Comparison of ENCODE assay signal across 22 cellular contexts in genomic region chr1:45536886-45537285, GRCh38. TPM values are rescaled to one million over a fixed set of nuclear protein-coding genes. Genes with fewer than 3 reads are reported as not detected.
"Had no signal": no experiment of that assay in that cellular context is flagged by ENCODE, and none has a peak within 500 bp of the region (broad histone marks: within the 10 kb centered on the region; RNA-seq: fewer than 3 reads in every experiment).

No MANE protein-coding gene starts in this region.

- H3K27me3 ChIP-seq: sigmoid colon, testis, upper lobe of left lung had no signal

- H3K4me1 ChIP-seq: sigmoid colon, testis, upper lobe of left lung had no signal

- H3K27me3 Mint-ChIP-seq: naive B cell; stimulated activated memory B cell treated with anti-CD40 and anti-IgM and Interleukin-4, amounts not matched to agents 10 μg/mL and 1 μg/mL and 100 μg/mL, for 72 hours had no signal

- H3K4me2 ChIP-seq: smooth muscle cell had no signal

- H3K4me3 Mint-ChIP-seq: activated CD8-positive, alpha-beta T cell treated with anti-CD3 and anti-CD28 coated beads, Interleukin-2, amount 10 ng/mL, durations not matched to agents 7 days and 5 days; activated naive CD8-positive, alpha-beta T cell treated with anti-CD3 and anti-CD28 coated beads, Interleukin-2, amount 50 U/mL, for 24 hours; activated T-helper 1 cell treated with anti-CD3 and anti-CD28 coated beads, Interleukin-12 subunit alpha, Interleukin-12 subunit beta, Interleukin-2, Interleukin-4 antibody, amounts not matched to agents 30 ng/mL and 10 ng/mL and 1 ng/mL, durations not matched to agents 14 hours and 24 hours and 36 hours; naive B cell; neural crest cell; stimulated activated memory B cell treated with anti-CD40 and anti-IgM and Interleukin-4, amounts not matched to agents 10 μg/mL and 1 μg/mL and 100 μg/mL, for 72 hours had no signal

- H3K9me3 ChIP-seq: sigmoid colon, testis, upper lobe of left lung had no signal

- H3K4me1 Mint-ChIP-seq: neural crest cell had no signal

- H3K27ac Mint-ChIP-seq: activated CD8-positive, alpha-beta T cell treated with anti-CD3 and anti-CD28 coated beads, Interleukin-2, amount 10 ng/mL, durations not matched to agents 7 days and 5 days; activated T-helper 1 cell treated with anti-CD3 and anti-CD28 coated beads, Interleukin-12 subunit alpha, Interleukin-12 subunit beta, Interleukin-2, Interleukin-4 antibody, amounts not matched to agents 30 ng/mL and 10 ng/mL and 1 ng/mL, durations not matched to agents 14 hours and 24 hours and 36 hours; stimulated activated memory B cell treated with anti-CD40 and anti-IgM and Interleukin-4, amounts not matched to agents 10 μg/mL and 1 μg/mL and 100 μg/mL, for 72 hours had no signal

- H3K4me3 ChIP-seq: lung, sigmoid colon, smooth muscle cell, testis, upper lobe of left lung had no signal

- DNase-seq: activated CD4-positive, alpha-beta T cell treated with anti-CD3 and anti-CD28 coated beads for 1 hour; activated CD4-positive, alpha-beta T cell treated with anti-CD3 and anti-CD28 coated beads, Interleukin-2, amount 50 U/mL, for 1 hour; activated CD8-positive, alpha-beta T cell treated with anti-CD3 and anti-CD28 coated beads, Interleukin-2, amount 10 ng/mL, durations not matched to agents 7 days and 5 days; activated gamma-delta T cell; activated naive CD4-positive, alpha-beta T cell treated with anti-CD3 and anti-CD28 coated beads, Interleukin-2, amount 50 U/mL, for 16 hours; activated naive CD8-positive, alpha-beta T cell treated with anti-CD3 and anti-CD28 coated beads, Interleukin-2, amount 50 U/mL, for 24 hours; cortex of kidney; kidney; naive B cell; occipital lobe; sigmoid colon; stimulated activated CD4-positive, alpha-beta T cell treated with anti-CD3 and anti-CD28 coated beads, Interleukin-15, amount 100 ng/mL, for 24 hours; testis; upper lobe of left lung; WERI-Rb-1 had no signal

- H3K27ac ChIP-seq: sigmoid colon, testis, upper lobe of left lung, WERI-Rb-1 had no signal

- H3K36me3 Mint-ChIP-seq: naive B cell; stimulated activated memory B cell treated with anti-CD40 and anti-IgM and Interleukin-4, amounts not matched to agents 10 μg/mL and 1 μg/mL and 100 μg/mL, for 72 hours had no signal

- H3K36me3 ChIP-seq: sigmoid colon, upper lobe of left lung, WERI-Rb-1 had no signal

- H3K9me3 Mint-ChIP-seq: activated naive CD8-positive, alpha-beta T cell treated with anti-CD3 and anti-CD28 coated beads, Interleukin-2, amount 50 U/mL, for 24 hours; activated T-helper 1 cell treated with anti-CD3 and anti-CD28 coated beads, Interleukin-12 subunit alpha, Interleukin-12 subunit beta, Interleukin-2, Interleukin-4 antibody, amounts not matched to agents 30 ng/mL and 10 ng/mL and 1 ng/mL, durations not matched to agents 14 hours and 24 hours and 36 hours; naive B cell; neural crest cell; stimulated activated memory B cell treated with anti-CD40 and anti-IgM and Interleukin-4, amounts not matched to agents 10 μg/mL and 1 μg/mL and 100 μg/mL, for 72 hours; T-helper 2 cell treated with Interferon-gamma antibody and Interleukin-4, amounts not matched to agents 5 μg/mL and 100 μg/mL, for 36 hours had no signal

- FAIRE-seq: kidney, TTC549 had no signal

- ATAC-seq: stimulated activated memory B cell treated with anti-CD40 and anti-IgM and Interleukin-4, amounts not matched to agents 10 μg/mL and 1 μg/mL and 100 μg/mL, for 72 hours had no signal

RNA-seq across cellular contexts. Expression of gene CCDC163, which starts 37.0 kb away (rescaled TPM):
- total RNA-seq: occipital lobe had no signal
